17 cellular contexts compared by ENCODE assay signal in genomic region chr1:85452859-85453430, GRCh38. TPM values are rescaled to one million over a fixed set of nuclear protein-coding genes. Genes with fewer than 3 reads are reported as not detected.
"Had no signal": no experiment of that assay in that cellular context is flagged by ENCODE, and none has a peak within 500 bp of the region (broad histone marks: within the 10 kb centered on the region; RNA-seq: fewer than 3 reads in every experiment).

No MANE protein-coding gene starts in this region.

- H3K36me3 Mint-ChIP-seq: activated naive CD8-positive, alpha-beta T cell; naive thymus-derived CD8-positive, alpha-beta T cell; type B pancreatic cell had no signal

- H3K4me3 ChIP-seq: dorsolateral prefrontal cortex, left lung had no signal

- H3K9me3 ChIP-seq: left lung had no signal

- H3K4me1 ChIP-seq: left lung, parathyroid adenoma had no signal

- H3K4me3 Mint-ChIP-seq: activated naive CD8-positive, alpha-beta T cell; naive thymus-derived CD8-positive, alpha-beta T cell; T-helper 1 cell treated with Interleukin-12 subunit alpha and Interleukin-12 subunit beta and Interleukin-4 antibody, amounts not matched to agents 30 μg/mL and 1 μg/mL, for 36 hours; type B pancreatic cell had no signal

- H3K27ac Mint-ChIP-seq: activated naive CD8-positive, alpha-beta T cell; naive thymus-derived CD8-positive, alpha-beta T cell; T-helper 1 cell treated with Interleukin-12 subunit alpha and Interleukin-12 subunit beta and Interleukin-4 antibody, amounts not matched to agents 30 μg/mL and 1 μg/mL, for 36 hours; type B pancreatic cell had no signal

- H3K27me3 ChIP-seq: dorsolateral prefrontal cortex, foreskin keratinocyte, left lung had no signal

- ATAC-seq: foreskin keratinocyte; left lung; naive thymus-derived CD8-positive, alpha-beta T cell; stimulated activated naive CD8-positive, alpha-beta T cell treated with anti-CD3 and anti-CD28 coated beads, Interleukin-15, Interleukin-2, amounts not matched to agents 100 U/mL and 50 U/mL, for 24 hours had no signal

- H3K36me3 ChIP-seq: left lung had no signal

- DNase-seq: activated CD4-positive, alpha-beta T cell treated with anti-CD3 and anti-CD28 coated beads, Interleukin-2, amount 50 U/mL, for 1 hour; activated CD4-positive, CD25-positive, alpha-beta regulatory T cell treated with anti-CD3 and anti-CD28 coated beads, Interleukin-2, amount 50 U/mL, for 72 hours; activated CD8-positive, alpha-beta memory T cell treated with anti-CD3 and anti-CD28 coated beads, Interleukin-2, amount 50 U/mL, for 4 hours; activated gamma-delta T cell treated with Interleukin-2 at 50 U/mL for 16 hours; amniotic stem cell; caudate nucleus; dorsolateral prefrontal cortex; foreskin keratinocyte; hippocampal formation; left lung; naive thymus-derived CD8-positive, alpha-beta T cell; stimulated activated naive CD8-positive, alpha-beta T cell treated with anti-CD3 and anti-CD28 coated beads, Interleukin-15, Interleukin-2, amounts not matched to agents 100 U/mL and 50 U/mL, for 24 hours had no signal

- H3K79me2 ChIP-seq: parathyroid adenoma had no signal

- H2AFZ ChIP-seq: parathyroid adenoma had no signal

- H3K27me3 Mint-ChIP-seq: type B pancreatic cell had no signal

- H3K9ac ChIP-seq: parathyroid adenoma had no signal

- H3K27ac ChIP-seq: foreskin keratinocyte, parathyroid adenoma, VCaP had no signal

- H3K4me1 Mint-ChIP-seq: naive thymus-derived CD8-positive, alpha-beta T cell had no signal

RNA-seq across cellular contexts. Expression of gene DDAH1, which starts 12.0 kb away (rescaled TPM):
- total RNA-seq: naive thymus-derived CD8-positive, alpha-beta T cell had no signal
- polyA plus RNA-seq: naive thymus-derived CD8-positive, alpha-beta T cell had no signal
